ENCODE assay signal across 26 cellular contexts in genomic region chr2:138718405-138718804, GRCh38.
DNase-seq lines count a peak whose midpoint lies in the region; ATAC-seq and TF ChIP-seq lines count a peak whose summit lies in the region.
"Had no signal": no experiment of that assay in that cellular context is flagged by ENCODE, and none has a peak within 500 bp of the region (broad histone marks: within the 10 kb centered on the region; RNA-seq: fewer than 3 reads in every experiment).

No MANE protein-coding gene starts in this region.

- H3K9me3 Mint-ChIP-seq in MCF 10A (ENCODE audit: unreplicated experiment), result no peaks in the 10 kb centered on the region
- H3K9me3 Mint-ChIP-seq: activated naive CD4-positive, alpha-beta T cell treated with anti-CD3 and anti-CD28 coated beads, Interleukin-2, amount 50 U/mL, for 24 hours; stimulated activated naive CD8-positive, alpha-beta T cell treated with anti-CD3 and anti-CD28 coated beads, Interleukin-15, Interleukin-2, amounts not matched to agents 100 ng/mL and 50 ng/mL, for 24 hours had no signal

- H3K4me1 ChIP-seq in mammary epithelial cell (ENCODE audit: insufficient read depth, low read length), result no peaks in the 10 kb centered on the region
- H3K4me1 ChIP-seq: BE2C, gastroesophageal sphincter, transverse colon had no signal

- DNase-seq in mammary epithelial cell (peak; percentile 23), MCF 10A (ENCODE audit: unreplicated experiment) (no peak), NCI-H524 (lab: John Stamatoyannopoulos, UW) (no peak), NCI-H748 treated with DMSO at 0.1 percent for 48 hours (lab: John Stamatoyannopoulos, UW) (no peak), G401 (ENCODE audit: low spot score) (no peak), activated gamma-delta T cell treated with Interleukin-2 at 50 U/mL for 16 hours (no peak)
- DNase-seq: activated CD4-positive, CD25-positive, alpha-beta regulatory T cell treated with anti-CD3 and anti-CD28 coated beads, Interleukin-2, amount 50 U/mL, for 72 hours; activated T-cell treated with anti-CD3 and anti-CD28 coated beads, Interleukin-2, amount 50 U/mL, for 72 hours; BE2C; cerebellar nuclear complex; effector CD8-positive, alpha-beta T cell; Karpas-422; midbrain; NCI-H1092; NCI-H2029 treated with DMSO at 0.1 percent for 48 hours; NCI-H446 treated with DMSO at 0.1 percent for 48 hours; NK-92 treated with Interleukin-12 subunit alpha and Interleukin-12 subunit beta, amount 100 ng/mL, for 24 hours; transverse colon had no signal

- no peaks in the 10 kb centered on the region for H3K36me3 ChIP-seq in mammary epithelial cell (ENCODE audit: insufficient read depth, low read length)
- H3K36me3 ChIP-seq: BE2C, gastroesophageal sphincter, transverse colon had no signal

- H3K36me3 Mint-ChIP-seq in MCF 10A (ENCODE audit: insufficient read depth, unreplicated experiment), result no peaks in the 10 kb centered on the region
- H3K36me3 Mint-ChIP-seq: activated naive CD4-positive, alpha-beta T cell treated with anti-CD3 and anti-CD28 coated beads, Interleukin-2, amount 50 U/mL, for 24 hours had no signal

- intact Hi-C loops in mammary epithelial cell (cut with micrococcal nuclease), result loop anchor here (5.0 kb wide), 1 partner anchor 216 kb away; the partner anchor contains the start of gene SPOPL
- intact Hi-C loops in MCF 10A (cut with micrococcal nuclease), result no loop called here

- peak; percentile 50 for ATAC-seq in HG02759 (IDR thresholded peaks at IDR 0.05; ENCODE audit: unreplicated experiment)
- peak; percentile 60 for ATAC-seq in HG03280 (IDR thresholded peaks at IDR 0.05; ENCODE audit: unreplicated experiment)
- ATAC-seq: activated T-cell treated with anti-CD3 and anti-CD28 coated beads, Interleukin-2, amount 50 U/mL, for 72 hours; esophagus mucosa; gastroesophageal sphincter; HCT116 had no signal

- no peak overlapping the region for H3K27ac Mint-ChIP-seq in MCF 10A (ENCODE audit: low read depth, unreplicated experiment)
- H3K27ac Mint-ChIP-seq: activated naive CD4-positive, alpha-beta T cell treated with anti-CD3 and anti-CD28 coated beads, Interleukin-2, amount 50 U/mL, for 24 hours; activated T-cell treated with anti-CD3 and anti-CD28 coated beads, Interleukin-2, amount 50 U/mL, for 72 hours; stimulated activated naive CD8-positive, alpha-beta T cell treated with anti-CD3 and anti-CD28 coated beads, Interleukin-15, Interleukin-2, amounts not matched to agents 100 ng/mL and 50 ng/mL, for 24 hours had no signal

- H3K79me2 ChIP-seq in mammary epithelial cell (ENCODE audit: insufficient read depth, low read length), result no peaks in the 10 kb centered on the region

- no peaks in the 10 kb centered on the region for H4K20me1 ChIP-seq in mammary epithelial cell (ENCODE audit: insufficient read depth, low read length)

- H3K4me3 ChIP-seq in mammary epithelial cell (replicated peaks in 1 of 3; ENCODE audit: insufficient read depth in 1 of 3, low read depth in 2 of 3, low read length in 3 of 3), result no peak overlapping the region
- H3K4me3 ChIP-seq: gastroesophageal sphincter, transverse colon had no signal

- no peaks in the 10 kb centered on the region for H3K4me1 Mint-ChIP-seq in MCF 10A (ENCODE audit: insufficient read depth, unreplicated experiment)
- H3K4me1 Mint-ChIP-seq: activated naive CD4-positive, alpha-beta T cell treated with anti-CD3 and anti-CD28 coated beads, Interleukin-2, amount 50 U/mL, for 24 hours had no signal

- no peaks in the 10 kb centered on the region for H3K27me3 ChIP-seq in mammary epithelial cell (ENCODE audit: insufficient read depth, low read length)
- H3K27me3 ChIP-seq: BE2C, gastroesophageal sphincter, transverse colon had no signal

- BruUV-seq in mammary epithelial cell (replicated peaks; lab: Mats Ljungman, UMichigan) (no TSS peak), MCF 10A (replicated peaks; lab: Mats Ljungman, UMichigan) (no TSS peak)

- dilution Hi-C loops in mammary epithelial cell (cut with HindIII; ENCODE audit: low sequenced_read_pairs), result no loop called here

- TF ChIP-seq CTCF in mammary epithelial cell (conservative IDR thresholded peaks at IDR 0.05 in 1 of 2, IDR thresholded peaks at IDR 0.05 in 1 of 2; ENCODE audit: extremely low read depth in 1 of 2, insufficient read depth in 1 of 2, low read depth in 1 of 2, low read length in 2 of 2) (no peak), MCF 10A (IDR thresholded peaks at IDR 0.05; ENCODE audit: unreplicated experiment) (no peak)

- no peak overlapping the region for H3K4me2 ChIP-seq in mammary epithelial cell (ENCODE audit: insufficient read depth, low read depth, low read length)

- CTCF ChIA-PET in mammary epithelial cell (lab: Charles Lee; ENCODE audit: low non-redundant PET), result no interaction called here
- CTCF ChIA-PET in MCF 10A (lab: Yijun Ruan, JAX), result interaction anchor here (0.6 to 0.7 kb wide), 2 partner anchors 72 to 447 kb away, joined by 3 read pairs; no protein-coding TSS in a partner anchor

- H3K27me3 Mint-ChIP-seq in MCF 10A (ENCODE audit: insufficient read depth, unreplicated experiment), result no peaks in the 10 kb centered on the region

- no peak overlapping the region for H3K4me3 Mint-ChIP-seq in MCF 10A (ENCODE audit: unreplicated experiment)
- H3K4me3 Mint-ChIP-seq: activated naive CD4-positive, alpha-beta T cell treated with anti-CD3 and anti-CD28 coated beads, Interleukin-2, amount 50 U/mL, for 24 hours; activated T-cell treated with anti-CD3 and anti-CD28 coated beads, Interleukin-2, amount 50 U/mL, for 72 hours; stimulated activated naive CD8-positive, alpha-beta T cell treated with anti-CD3 and anti-CD28 coated beads, Interleukin-15, Interleukin-2, amounts not matched to agents 100 ng/mL and 50 ng/mL, for 24 hours had no signal

- no peak overlapping the region for H3K9ac ChIP-seq in mammary epithelial cell (ENCODE audit: insufficient read depth, low read length)

- H3K27ac ChIP-seq in mammary epithelial cell (ENCODE audit: insufficient read depth, low read depth, low read length), result no peak overlapping the region
- H3K27ac ChIP-seq: 22Rv1, gastroesophageal sphincter, transverse colon had no signal

- POLR2A ChIA-PET in MCF 10A (lab: Yijun Ruan, JAX), result no interaction called here

- H3K9me3 ChIP-seq in mammary epithelial cell (replicated peaks; ENCODE audit: insufficient read depth, low read length), result no peaks in the 10 kb centered on the region
- H3K9me3 ChIP-seq: BE2C, gastroesophageal sphincter, transverse colon had no signal

- H2AFZ ChIP-seq in mammary epithelial cell (ENCODE audit: low read depth, low read length), result no peak overlapping the region

- in situ Hi-C loops in mammary epithelial cell (cut with MboI; ENCODE audit: low sequenced_read_pairs in 2 of 2), result no loop called here
- in situ Hi-C loops in G401 (cut with HindIII; ENCODE audit: low sequenced_read_pairs), result no loop called here
